ENCODE assay signal across 1 cellular context in the genomic region with DNA sequence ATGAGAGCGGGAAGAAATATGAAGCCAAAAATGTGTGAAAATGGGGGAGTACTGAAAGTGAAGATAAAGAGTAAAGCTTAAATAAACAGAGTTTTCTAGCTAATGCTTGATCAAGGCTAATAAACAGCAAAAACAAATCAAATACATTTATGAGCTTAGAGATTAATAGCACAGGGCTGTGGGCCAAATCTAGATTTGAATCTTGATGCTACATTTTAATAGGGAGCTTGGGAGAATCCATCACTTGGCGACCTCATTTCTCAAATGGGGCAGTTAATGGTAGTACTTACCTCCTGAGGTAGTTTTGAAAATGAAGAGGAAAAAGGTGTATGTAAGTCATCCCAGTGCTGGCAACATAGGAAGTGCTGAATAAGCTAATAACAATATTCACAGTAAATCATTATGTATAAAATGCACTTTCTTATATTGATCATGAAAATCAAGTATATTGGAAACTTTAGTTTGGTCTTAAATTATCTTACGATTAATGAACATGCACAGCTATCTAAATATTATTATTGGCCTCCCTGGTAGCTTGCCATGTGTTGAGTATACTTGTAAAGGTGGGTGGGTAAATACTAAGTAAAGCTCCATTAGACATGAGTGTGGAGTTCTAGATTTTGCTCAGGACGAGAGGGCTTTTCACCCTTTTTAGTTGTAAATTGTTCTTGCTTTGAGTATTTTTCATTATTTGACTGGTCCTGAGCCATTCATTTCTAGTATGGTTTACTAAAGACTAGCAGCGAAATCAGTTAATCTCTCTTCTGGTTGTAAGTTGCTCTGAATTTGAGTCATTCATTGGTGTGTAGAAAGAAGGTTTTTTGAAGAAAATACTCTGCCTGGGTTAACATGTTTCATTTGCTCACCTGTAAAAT.
TF ChIP-seq lines count a peak whose summit lies in the region.

No MANE protein-coding gene starts in this region.

TF ChIP-seq in WTC11, 78 proteins besides CTCF, POLR2A, EP300 and RAD21 (continued from another document):
- TF ChIP-seq ZBTB21 (CRISPR knock-in tag; IDR thresholded peaks at IDR 0.05; ENCODE audit: borderline replicate concordance) (no peak), ZNF416 (CRISPR knock-in tag; IDR thresholded peaks at IDR 0.05) (no peak), ZNF263 (CRISPR knock-in tag; IDR thresholded peaks at IDR 0.05; ENCODE audit: low read depth) (no peak), FOXP1 (CRISPR knock-in tag; IDR thresholded peaks at IDR 0.05; ENCODE audit: borderline replicate concordance) (no peak)
- TF ChIP-seq, protein P1, sequence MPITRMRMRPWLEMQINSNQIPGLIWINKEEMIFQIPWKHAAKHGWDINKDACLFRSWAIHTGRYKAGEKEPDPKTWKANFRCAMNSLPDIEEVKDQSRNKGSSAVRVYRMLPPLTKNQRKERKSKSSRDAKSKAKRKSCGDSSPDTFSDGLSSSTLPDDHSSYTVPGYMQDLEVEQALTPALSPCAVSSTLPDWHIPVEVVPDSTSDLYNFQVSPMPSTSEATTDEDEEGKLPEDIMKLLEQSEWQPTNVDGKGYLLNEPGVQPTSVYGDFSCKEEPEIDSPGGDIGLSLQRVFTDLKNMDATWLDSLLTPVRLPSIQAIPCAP (CRISPR knock-in tag; IDR thresholded peaks at IDR 0.05), result no peak
- TF ChIP-seq, protein P2, sequence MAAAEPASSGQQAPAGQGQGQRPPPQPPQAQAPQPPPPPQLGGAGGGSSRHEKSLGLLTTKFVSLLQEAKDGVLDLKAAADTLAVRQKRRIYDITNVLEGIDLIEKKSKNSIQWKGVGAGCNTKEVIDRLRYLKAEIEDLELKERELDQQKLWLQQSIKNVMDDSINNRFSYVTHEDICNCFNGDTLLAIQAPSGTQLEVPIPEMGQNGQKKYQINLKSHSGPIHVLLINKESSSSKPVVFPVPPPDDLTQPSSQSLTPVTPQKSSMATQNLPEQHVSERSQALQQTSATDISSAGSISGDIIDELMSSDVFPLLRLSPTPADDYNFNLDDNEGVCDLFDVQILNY (CRISPR knock-in tag; IDR thresholded peaks at IDR 0.05), result no peak
- TF ChIP-seq, protein P3, sequence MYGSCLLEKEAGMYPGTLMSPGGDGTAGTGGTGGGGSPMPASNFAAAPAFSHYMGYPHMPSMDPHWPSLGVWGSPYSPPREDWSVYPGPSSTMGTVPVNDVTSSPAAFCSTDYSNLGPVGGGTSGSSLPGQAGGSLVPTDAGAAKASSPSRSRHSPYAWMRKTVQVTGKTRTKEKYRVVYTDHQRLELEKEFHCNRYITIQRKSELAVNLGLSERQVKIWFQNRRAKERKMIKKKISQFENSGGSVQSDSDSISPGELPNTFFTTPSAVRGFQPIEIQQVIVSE (CRISPR knock-in tag; IDR thresholded peaks at IDR 0.05; ENCODE audit: borderline replicate concordance), result no peak
